ENCODE assay signal across 1 cellular context in the genomic region with DNA sequence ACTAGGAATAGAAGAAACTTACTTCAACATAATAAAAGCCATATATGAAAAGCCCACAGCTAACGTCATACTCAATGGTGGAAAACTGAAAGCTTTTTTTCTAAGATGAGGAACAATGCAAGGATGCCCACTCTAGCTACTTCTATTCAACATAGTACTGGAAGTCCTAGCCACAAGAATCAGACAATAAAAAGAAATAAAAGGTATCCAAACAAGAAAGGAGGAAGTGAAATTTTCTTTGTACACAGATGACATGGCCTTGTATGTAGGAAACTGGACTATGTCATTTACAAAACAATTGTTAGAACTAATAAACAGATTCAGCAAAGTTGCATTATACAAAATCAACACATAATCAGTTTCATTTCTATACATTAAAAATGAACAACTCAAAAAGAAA.
TF ChIP-seq lines count a peak whose summit lies in the region.

No MANE protein-coding gene starts in this region.

TF ChIP-seq in GM12878, 131 proteins besides CTCF, POLR2A, EP300 and RAD21:
- TF ChIP-seq, protein P1, sequence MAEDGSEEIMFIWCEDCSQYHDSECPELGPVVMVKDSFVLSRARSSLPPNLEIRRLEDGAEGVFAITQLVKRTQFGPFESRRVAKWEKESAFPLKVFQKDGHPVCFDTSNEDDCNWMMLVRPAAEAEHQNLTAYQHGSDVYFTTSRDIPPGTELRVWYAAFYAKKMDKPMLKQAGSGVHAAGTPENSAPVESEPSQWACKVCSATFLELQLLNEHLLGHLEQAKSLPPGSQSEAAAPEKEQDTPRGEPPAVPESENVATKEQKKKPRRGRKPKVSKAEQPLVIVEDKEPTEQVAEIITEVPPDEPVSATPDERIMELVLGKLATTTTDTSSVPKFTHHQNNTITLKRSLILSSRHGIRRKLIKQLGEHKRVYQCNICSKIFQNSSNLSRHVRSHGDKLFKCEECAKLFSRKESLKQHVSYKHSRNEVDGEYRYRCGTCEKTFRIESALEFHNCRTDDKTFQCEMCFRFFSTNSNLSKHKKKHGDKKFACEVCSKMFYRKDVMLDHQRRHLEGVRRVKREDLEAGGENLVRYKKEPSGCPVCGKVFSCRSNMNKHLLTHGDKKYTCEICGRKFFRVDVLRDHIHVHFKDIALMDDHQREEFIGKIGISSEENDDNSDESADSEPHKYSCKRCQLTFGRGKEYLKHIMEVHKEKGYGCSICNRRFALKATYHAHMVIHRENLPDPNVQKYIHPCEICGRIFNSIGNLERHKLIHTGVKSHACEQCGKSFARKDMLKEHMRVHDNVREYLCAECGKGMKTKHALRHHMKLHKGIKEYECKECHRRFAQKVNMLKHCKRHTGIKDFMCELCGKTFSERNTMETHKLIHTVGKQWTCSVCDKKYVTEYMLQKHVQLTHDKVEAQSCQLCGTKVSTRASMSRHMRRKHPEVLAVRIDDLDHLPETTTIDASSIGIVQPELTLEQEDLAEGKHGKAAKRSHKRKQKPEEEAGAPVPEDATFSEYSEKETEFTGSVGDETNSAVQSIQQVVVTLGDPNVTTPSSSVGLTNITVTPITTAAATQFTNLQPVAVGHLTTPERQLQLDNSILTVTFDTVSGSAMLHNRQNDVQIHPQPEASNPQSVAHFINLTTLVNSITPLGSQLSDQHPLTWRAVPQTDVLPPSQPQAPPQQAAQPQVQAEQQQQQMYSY (CRISPR knock-in tag; IDR thresholded peaks at IDR 0.05): no peak
- TF ChIP-seq YBX1 (IDR thresholded peaks at IDR 0.05): no peak
- no peak for TF ChIP-seq MXI1 (IDR thresholded peaks at IDR 0.05; ENCODE audit: low read depth, low read length)
- TF ChIP-seq JUNB (IDR thresholded peaks at IDR 0.05): peak; percentile 22; the same call in 1 of the 2 replicates
- TF ChIP-seq MTA2 (IDR thresholded peaks at IDR 0.05; ENCODE audit: low read depth): peak; percentile 16; the same call in 1 of the 2 replicates
- TF ChIP-seq, protein P2, sequence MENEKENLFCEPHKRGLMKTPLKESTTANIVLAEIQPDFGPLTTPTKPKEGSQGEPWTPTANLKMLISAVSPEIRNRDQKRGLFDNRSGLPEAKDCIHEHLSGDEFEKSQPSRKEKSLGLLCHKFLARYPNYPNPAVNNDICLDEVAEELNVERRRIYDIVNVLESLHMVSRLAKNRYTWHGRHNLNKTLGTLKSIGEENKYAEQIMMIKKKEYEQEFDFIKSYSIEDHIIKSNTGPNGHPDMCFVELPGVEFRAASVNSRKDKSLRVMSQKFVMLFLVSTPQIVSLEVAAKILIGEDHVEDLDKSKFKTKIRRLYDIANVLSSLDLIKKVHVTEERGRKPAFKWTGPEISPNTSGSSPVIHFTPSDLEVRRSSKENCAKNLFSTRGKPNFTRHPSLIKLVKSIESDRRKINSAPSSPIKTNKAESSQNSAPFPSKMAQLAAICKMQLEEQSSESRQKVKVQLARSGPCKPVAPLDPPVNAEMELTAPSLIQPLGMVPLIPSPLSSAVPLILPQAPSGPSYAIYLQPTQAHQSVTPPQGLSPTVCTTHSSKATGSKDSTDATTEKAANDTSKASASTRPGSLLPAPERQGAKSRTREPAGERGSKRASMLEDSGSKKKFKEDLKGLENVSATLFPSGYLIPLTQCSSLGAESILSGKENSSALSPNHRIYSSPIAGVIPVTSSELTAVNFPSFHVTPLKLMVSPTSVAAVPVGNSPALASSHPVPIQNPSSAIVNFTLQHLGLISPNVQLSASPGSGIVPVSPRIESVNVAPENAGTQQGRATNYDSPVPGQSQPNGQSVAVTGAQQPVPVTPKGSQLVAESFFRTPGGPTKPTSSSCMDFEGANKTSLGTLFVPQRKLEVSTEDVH (IDR thresholded peaks at IDR 0.05; ENCODE audit: low read depth, partially characterized antibody): no peak
- TF ChIP-seq IKZF2 (IDR thresholded peaks at IDR 0.05): peak; percentile 30 to 39; a peak in 1 of 4 replicates
- TF ChIP-seq ATF7 (IDR thresholded peaks at IDR 0.05; ENCODE audit: low read depth): peak; percentile 26; the same call in 1 of the 2 replicates
- TF ChIP-seq, protein P3, sequence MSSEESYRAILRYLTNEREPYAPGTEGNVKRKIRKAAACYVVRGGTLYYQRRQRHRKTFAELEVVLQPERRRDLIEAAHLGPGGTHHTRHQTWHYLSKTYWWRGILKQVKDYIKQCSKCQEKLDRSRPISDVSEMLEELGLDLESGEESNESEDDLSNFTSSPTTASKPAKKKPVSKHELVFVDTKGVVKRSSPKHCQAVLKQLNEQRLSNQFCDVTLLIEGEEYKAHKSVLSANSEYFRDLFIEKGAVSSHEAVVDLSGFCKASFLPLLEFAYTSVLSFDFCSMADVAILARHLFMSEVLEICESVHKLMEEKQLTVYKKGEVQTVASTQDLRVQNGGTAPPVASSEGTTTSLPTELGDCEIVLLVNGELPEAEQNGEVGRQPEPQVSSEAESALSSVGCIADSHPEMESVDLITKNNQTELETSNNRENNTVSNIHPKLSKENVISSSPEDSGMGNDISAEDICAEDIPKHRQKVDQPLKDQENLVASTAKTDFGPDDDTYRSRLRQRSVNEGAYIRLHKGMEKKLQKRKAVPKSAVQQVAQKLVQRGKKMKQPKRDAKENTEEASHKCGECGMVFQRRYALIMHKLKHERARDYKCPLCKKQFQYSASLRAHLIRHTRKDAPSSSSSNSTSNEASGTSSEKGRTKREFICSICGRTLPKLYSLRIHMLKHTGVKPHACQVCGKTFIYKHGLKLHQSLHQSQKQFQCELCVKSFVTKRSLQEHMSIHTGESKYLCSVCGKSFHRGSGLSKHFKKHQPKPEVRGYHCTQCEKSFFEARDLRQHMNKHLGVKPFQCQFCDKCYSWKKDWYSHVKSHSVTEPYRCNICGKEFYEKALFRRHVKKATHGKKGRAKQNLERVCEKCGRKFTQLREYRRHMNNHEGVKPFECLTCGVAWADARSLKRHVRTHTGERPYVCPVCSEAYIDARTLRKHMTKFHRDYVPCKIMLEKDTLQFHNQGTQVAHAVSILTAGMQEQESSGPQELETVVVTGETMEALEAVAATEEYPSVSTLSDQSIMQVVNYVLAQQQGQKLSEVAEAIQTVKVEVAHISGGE (CRISPR knock-in tag; IDR thresholded peaks at IDR 0.05): no peak
- no peak for TF ChIP-seq CBX5 (IDR thresholded peaks at IDR 0.05; ENCODE audit: low read depth)
- TF ChIP-seq SPI1 (IDR thresholded peaks at IDR 0.05; ENCODE audit: borderline replicate concordance, insufficient read depth, low read depth, low read length): peak; percentile 76
- TF ChIP-seq CEBPB (IDR thresholded peaks at IDR 0.05; ENCODE audit: borderline replicate concordance in 1 of 2, low read depth in 2 of 2, low read length in 2 of 2): no peak
- 0 out of 2 replicates have a peak, but pooled peaks have one; percentile 21 for TF ChIP-seq RUNX3 (IDR thresholded peaks at IDR 0.05; ENCODE audit: low read length)
